Comparison of ENCODE assay signal across 21 cellular contexts in the genomic region with DNA sequence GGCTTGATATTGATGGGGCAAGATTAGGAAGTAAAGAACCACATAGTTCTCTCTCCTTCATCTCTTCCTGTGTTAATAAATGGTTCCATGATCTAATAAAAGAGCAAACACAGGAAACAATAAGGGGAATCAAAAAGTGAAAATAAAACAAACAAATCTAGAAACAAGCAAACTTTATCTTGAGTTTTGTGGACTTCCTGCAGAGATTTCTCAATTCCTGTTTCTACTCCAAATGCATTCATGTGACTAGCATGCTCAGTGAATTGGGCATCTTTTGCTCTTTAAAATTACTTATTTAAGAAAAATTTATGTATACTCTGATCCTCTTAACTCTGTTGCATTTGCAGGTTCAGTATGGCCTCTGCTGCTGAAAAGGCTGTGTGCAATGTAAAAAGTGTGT.
DNase-seq lines count a peak whose midpoint lies in the region; ATAC-seq, FAIRE-seq and TF ChIP-seq lines count a peak whose summit lies in the region.
"Had no signal": no experiment of that assay in that cellular context is flagged by ENCODE, and none has a peak within 500 bp of the region (broad histone marks: within the 10 kb centered on the region; RNA-seq: fewer than 3 reads in every experiment).

No MANE protein-coding gene starts in this region.

- TF ChIP-seq CTCF in CD14-positive monocyte (IDR thresholded peaks at IDR 0.05) = no peak

- intact Hi-C loops in CD14-positive monocyte (cut with micrococcal nuclease) = no loop called here

- TF ChIP-seq POLR2A in H54 (IDR thresholded peaks at IDR 0.05; ENCODE audit: low read depth, low read length) = no peak

- H3K4me3 Mint-ChIP-seq in memory B cell (no peak overlapping the region), CD14-positive monocyte (no peak overlapping the region)
- H3K4me3 Mint-ChIP-seq: activated CD8-positive, alpha-beta T cell treated with anti-CD3 and anti-CD28 coated beads, Interleukin-2, amount 10 ng/mL, durations not matched to agents 7 days and 5 days; activated T-cell treated with anti-CD3 and anti-CD28 coated beads, Interleukin-2, amount 50 U/mL, for 24 hours; endodermal cell; mesothelial cell of epicardium; type B pancreatic cell had no signal

- no peak overlapping the region for H3K27ac Mint-ChIP-seq in memory B cell
- no peak overlapping the region for H3K27ac Mint-ChIP-seq in CD14-positive monocyte
- no peak overlapping the region for H3K27ac Mint-ChIP-seq in activated naive CD4-positive, alpha-beta T cell treated with anti-CD3 and anti-CD28 coated beads, Interleukin-2, amount 50 U/mL, for 72 hours
- H3K27ac Mint-ChIP-seq: activated CD8-positive, alpha-beta T cell treated with anti-CD3 and anti-CD28 coated beads, Interleukin-2, amount 10 ng/mL, durations not matched to agents 7 days and 5 days; activated T-cell treated with anti-CD3 and anti-CD28 coated beads, Interleukin-2, amount 50 U/mL, for 24 hours; endodermal cell; mesothelial cell of epicardium; type B pancreatic cell had no signal

- no peak for FAIRE-seq in H54 (lab: Jason Lieb, UNC)
- FAIRE-seq: K562, small intestine had no signal

- no peaks in the 10 kb centered on the region for H3K36me3 Mint-ChIP-seq in memory B cell
- H3K36me3 Mint-ChIP-seq in CD14-positive monocyte = no peaks in the 10 kb centered on the region
- peaks cover 0 to 4% of the 10 kb centered on the region in 2 donors for H3K36me3 Mint-ChIP-seq in activated naive CD4-positive, alpha-beta T cell treated with anti-CD3 and anti-CD28 coated beads, Interleukin-2, amount 50 U/mL, for 72 hours
- H3K36me3 Mint-ChIP-seq: mesothelial cell of epicardium, type B pancreatic cell had no signal

- no peaks in the 10 kb centered on the region for H3K27me3 Mint-ChIP-seq in memory B cell
- H3K27me3 Mint-ChIP-seq in CD14-positive monocyte (ENCODE audit: low read depth in 3 of 3) = no peaks in the 10 kb centered on the region
- H3K27me3 Mint-ChIP-seq: activated T-cell treated with anti-CD3 and anti-CD28 coated beads, Interleukin-2, amount 50 U/mL, for 24 hours; type B pancreatic cell had no signal

- H3K9me3 Mint-ChIP-seq in memory B cell = no peaks in the 10 kb centered on the region
- peaks cover 0 to 5% (median 3%) of the 10 kb centered on the region in 7 donors for H3K9me3 Mint-ChIP-seq in CD14-positive monocyte
- H3K9me3 Mint-ChIP-seq in activated naive CD4-positive, alpha-beta T cell treated with anti-CD3 and anti-CD28 coated beads, Interleukin-2, amount 50 U/mL, for 72 hours = peaks cover 5 to 19% of the 10 kb centered on the region in 2 donors
- H3K9me3 Mint-ChIP-seq: endodermal cell, mesothelial cell of epicardium, type B pancreatic cell had no signal

- ATAC-seq in GM18511 (IDR thresholded peaks at IDR 0.05; ENCODE audit: unreplicated experiment) (peak; percentile 41), GM21529 (IDR thresholded peaks at IDR 0.05; ENCODE audit: unreplicated experiment) (peak; percentile 40), HG03378 (IDR thresholded peaks at IDR 0.05; ENCODE audit: unreplicated experiment) (peak; percentile 45), memory B cell (ENCODE audit: low read depth) (peak; percentile 55)
- no peak for ATAC-seq in activated naive CD4-positive, alpha-beta T cell treated with anti-CD3 and anti-CD28 coated beads, Interleukin-2, amount 50 U/mL, for 72 hours
- ATAC-seq: activated CD8-positive, alpha-beta T cell treated with anti-CD3 and anti-CD28 coated beads, Interleukin-2, amount 10 ng/mL, durations not matched to agents 7 days and 5 days; K562; left lobe of liver had no signal

- H3K4me1 Mint-ChIP-seq in memory B cell = peaks cover 3% of the 10 kb centered on the region
- no peaks in the 10 kb centered on the region for H3K4me1 Mint-ChIP-seq in CD14-positive monocyte
- H3K4me1 Mint-ChIP-seq: mesothelial cell of epicardium had no signal

- DNase-seq in memory B cell (ENCODE audit: low spot score in 2 of 2) (no peak), H54 (ENCODE audit: insufficient read length, low spot score) (no peak), CD14-positive monocyte (ENCODE audit: low spot score) (no peak), activated gamma-delta T cell (lab: John Stamatoyannopoulos, UW) (no peak)
- no peak for DNase-seq in activated naive CD4-positive, alpha-beta T cell treated with anti-CD3 and anti-CD28 coated beads, Interleukin-2, amount 50 U/mL, for 72 hours (ENCODE audit: low spot score in 2 of 2)
- DNase-seq: activated CD8-positive, alpha-beta T cell treated with anti-CD3 and anti-CD28 coated beads, Interleukin-2, amount 10 ng/mL, durations not matched to agents 7 days and 5 days; activated naive CD4-positive, alpha-beta T cell treated with anti-CD3 and anti-CD28 coated beads, Interleukin-2, amount 50 U/mL, for 16 hours; activated T-cell treated with anti-CD3 and anti-CD28 coated beads, Interleukin-2, amount 50 U/mL, for 24 hours; AML-193; endodermal cell; glutamatergic neuron; NCI-H2029; small intestine; stimulated activated CD4-positive, alpha-beta T cell treated with anti-CD3 and anti-CD28 coated beads, Interleukin-4, amount 100 ng/mL, for 1 hour had no signal

Comparison
In these comparisons a context has a peak if more than half of its experiments do, and no peak if none do; other contexts are left out.
1. ATAC-seq: peak in GM18511 (single experiment), GM21529 (single experiment), HG03378 (single experiment) and memory B cell (single experiment); none in activated naive CD4-positive, alpha-beta T cell treated with anti-CD3 and anti-CD28 coated beads, Interleukin-2, amount 50 U/mL, for 72 hours (0 of 2).